Comparison of ENCODE assay signal across 8 cellular contexts in the genomic region with DNA sequence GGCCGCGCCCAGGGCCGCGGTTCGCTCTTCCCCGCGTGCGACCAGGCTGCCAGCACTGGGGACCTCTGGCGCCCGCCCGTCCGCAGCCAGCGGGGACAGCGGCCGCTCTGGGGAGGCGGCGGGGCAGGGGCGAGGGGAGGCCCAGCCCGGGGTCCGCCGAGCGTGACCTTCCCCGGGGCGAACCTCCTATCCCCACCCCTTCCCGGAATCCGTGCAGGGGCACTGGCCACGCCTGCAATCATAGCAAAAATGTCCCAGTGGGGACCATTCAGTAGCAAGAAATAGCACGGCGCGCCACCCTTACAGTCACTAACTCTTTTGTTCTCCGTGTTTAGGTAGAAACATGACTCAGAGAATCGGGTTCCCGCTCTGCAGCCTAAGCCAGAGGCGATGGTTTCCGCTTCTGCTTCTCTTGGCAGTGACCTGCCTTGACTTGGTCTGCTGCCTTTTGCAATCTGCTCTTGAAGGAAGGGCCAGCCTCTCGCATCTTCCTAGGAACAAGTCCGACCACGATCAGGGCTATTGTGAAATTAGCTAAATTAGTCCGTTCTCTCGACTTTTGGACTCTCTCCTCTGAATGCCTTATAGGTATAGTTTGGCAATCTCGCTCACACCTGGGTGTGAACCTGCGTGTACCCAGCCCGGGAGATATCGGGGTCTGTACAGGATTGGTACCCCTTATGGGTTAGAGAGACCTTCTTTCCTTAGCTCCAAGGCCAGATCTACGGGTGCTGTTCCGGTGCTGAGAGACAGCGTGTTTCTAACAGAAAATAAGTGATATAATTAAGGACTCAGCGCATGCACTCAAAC.
A peak's percentile ranks its signal among the peaks of the same experiment; 100 is the strongest.
DNase-seq lines count a peak whose midpoint lies in the region; TF ChIP-seq lines count a peak whose summit lies in the region.

No MANE protein-coding gene starts in this region.

- no peak for TF ChIP-seq CTCF in progenitor cell of endocrine pancreas (IDR thresholded peaks at IDR 0.05; ENCODE audit: unreplicated experiment)

- DNase-seq in Ammon's horn (ENCODE audit: low spot score) (peak; percentile 59), globus pallidus (ENCODE audit: low spot score) (peak; percentile 27), progenitor cell of endocrine pancreas (ENCODE audit: low spot score, unreplicated experiment) (no peak), NCI-H2196 (lab: John Stamatoyannopoulos, UW; ENCODE audit: unreplicated experiment) (no peak), activated gamma-delta T cell treated with Interleukin-2 at 50 U/mL for 16 hours (no peak)
- DNase-seq in activated T-cell treated with anti-CD3 and anti-CD28 coated beads, Interleukin-2, amount 50 U/mL, for 48 hours = peak; percentile 46 to 56

- no peaks in the 10 kb centered on the region for H3K36me3 Mint-ChIP-seq in progenitor cell of endocrine pancreas (ENCODE audit: insufficient read depth)

- no peak overlapping the region for H3K27ac ChIP-seq in HUES6 (ENCODE audit: low read depth, low read length)

- H3K4me3 Mint-ChIP-seq in progenitor cell of endocrine pancreas (ENCODE audit: low read depth) = peak overlapping the region; percentile 47

- no peaks in the 10 kb centered on the region for H3K4me1 Mint-ChIP-seq in progenitor cell of endocrine pancreas (ENCODE audit: low read depth)

- peaks cover 14% of the 10 kb centered on the region; the same call in 1 of the 2 replicates for H3K27me3 ChIP-seq in HUES6 (ENCODE audit: control insufficient read depth, insufficient read depth, low read length)

- no peak overlapping the region for H3K27ac Mint-ChIP-seq in progenitor cell of endocrine pancreas

- peak; percentile 36 for TF ChIP-seq POLR2A in GM19193 (IDR thresholded peaks at IDR 0.05; ENCODE audit: extremely low read depth, insufficient read depth, insufficient read length)

- no peaks in the 10 kb centered on the region for H3K9me3 Mint-ChIP-seq in progenitor cell of endocrine pancreas (ENCODE audit: low read depth)

- peak overlapping the region; percentile 11 for H3K9ac ChIP-seq in HUES6 (ENCODE audit: low read length)

- H3K9me3 ChIP-seq in HUES6 (ENCODE audit: control insufficient read depth, insufficient read depth, low read depth, low read length) = no peaks in the 10 kb centered on the region

- peaks cover 5% of the 10 kb centered on the region; the same call in 1 of the 2 replicates for H3K4me1 ChIP-seq in HUES6 (ENCODE audit: control insufficient read depth, insufficient read depth, low read length)

- H3K27me3 Mint-ChIP-seq in progenitor cell of endocrine pancreas = peaks cover 3% of the 10 kb centered on the region

- peak overlapping the region; percentile 51 for H3K4me3 ChIP-seq in HUES6 (ENCODE audit: low read depth, low read length)

- H3K36me3 ChIP-seq in HUES6 (ENCODE audit: control insufficient read depth, insufficient read depth, low read length) = no peaks in the 10 kb centered on the region

Comparison
In these comparisons a context has a peak if more than half of its experiments do, and no peak if none do; other contexts are left out.
1. DNase-seq: peak in Ammon's horn (single experiment), activated T-cell treated with anti-CD3 and anti-CD28 coated beads, Interleukin-2, amount 50 U/mL, for 48 hours (2 of 2) and globus pallidus (single experiment); none in progenitor cell of endocrine pancreas (single experiment), NCI-H2196 (single experiment) and activated gamma-delta T cell treated with Interleukin-2 at 50 U/mL for 16 hours (single experiment).